In the genomic region with DNA sequence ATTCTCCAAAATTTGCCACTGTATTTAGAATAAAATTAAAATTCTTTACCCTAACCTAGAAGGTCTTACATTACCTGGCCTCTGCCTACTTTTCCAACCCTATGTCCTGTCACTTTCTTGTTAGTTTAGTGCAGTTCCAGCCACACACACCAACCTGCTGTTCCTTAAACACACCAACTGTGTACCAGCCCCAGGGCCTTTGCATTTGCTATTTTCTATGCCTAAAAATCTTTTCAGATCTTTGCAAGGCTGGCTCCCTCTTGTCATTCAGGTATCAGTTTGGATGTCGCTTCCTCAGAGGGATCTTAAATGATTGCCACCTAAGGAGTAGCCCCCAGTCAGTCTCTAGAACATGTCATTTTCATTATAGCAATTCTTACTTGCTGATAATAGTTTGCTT, we compare ENCODE assay signal across 32 cellular contexts. TPM values are rescaled to one million over a fixed set of nuclear protein-coding genes. Genes with fewer than 3 reads are reported as not detected.
DNase-seq lines count a peak whose midpoint lies in the region; ATAC-seq, FAIRE-seq and TF ChIP-seq lines count a peak whose summit lies in the region.
"Had no signal": no experiment of that assay in that cellular context is flagged by ENCODE, and none has a peak within 500 bp of the region (broad histone marks: within the 10 kb centered on the region; RNA-seq: fewer than 3 reads in every experiment).

No MANE protein-coding gene starts in this region.

- no peaks in the 10 kb centered on the region for H3K36me3 ChIP-seq in HEK293 (ENCODE audit: control insufficient read depth in 2 of 2, insufficient read depth in 1 of 2, low read length in 2 of 2)
- H3K36me3 ChIP-seq: BE2C; BLaER1; BLaER1 treated with 17β-estradiol and CSF1 and Interleukin-3, amounts not matched to agents 10 nM and 100 nM had no signal

- FAIRE-seq in A549 (lab: Jason Lieb, UNC) (no peak), GM12892 (lab: Jason Lieb, UNC) (peak; percentile 9)
- FAIRE-seq: A204.1 had no signal

- H3K4me3 ChIP-seq in A549 (no peak overlapping the region), HEK293 (ENCODE audit: low read depth, low read length) (no peak overlapping the region)
- H3K4me3 ChIP-seq: BLaER1; BLaER1 treated with 17β-estradiol and CSF1 and Interleukin-3, amounts not matched to agents 10 nM and 100 nM had no signal

- no peak for ATAC-seq in A549
- ATAC-seq in HG02588 (IDR thresholded peaks at IDR 0.05; ENCODE audit: unreplicated experiment), result no peak
- ATAC-seq: CD8-positive, alpha-beta T cell had no signal

- H3K27ac ChIP-seq in A549 (no peak overlapping the region), HEK293 (ENCODE audit: extremely low read depth, low read depth, low read length) (no peak overlapping the region)
- H3K27ac ChIP-seq: 22Rv1; BLaER1; BLaER1 treated with 17β-estradiol and CSF1 and Interleukin-3, amounts not matched to agents 10 nM and 100 nM; C4-2B had no signal

- TF ChIP-seq CTCF in A549 (IDR thresholded peaks at IDR 0.05), result no peak
- no peak for TF ChIP-seq CTCF in HEK293 (tag by site-specific recombination; IDR thresholded peaks at IDR 0.05)

- POLR2A ChIA-PET in A549 (lab: Yijun Ruan, JAX), result no interaction called here
- POLR2A ChIA-PET in HEK293 (lab: Yijun Ruan, JAX), result no interaction called here

- no peak for DNase-seq in A549 (ENCODE audit: low read depth in 1 of 2, low spot score in 1 of 2)
- no peak for DNase-seq in GM12892 (ENCODE audit: insufficient read length)
- no peak for DNase-seq in DMS53 (lab: John Stamatoyannopoulos, UW)
- DNase-seq in NCI-H748 treated with DMSO at 0.1 percent for 48 hours (lab: John Stamatoyannopoulos, UW), result no peak
- DNase-seq: 8988T; ACHN; AML-193; BE2C; C1 segment of cervical spinal cord; Caco-2; Calu3; CD4-positive, alpha-beta memory T cell; CD4-positive, alpha-beta T cell; CD4-positive, CD25-positive, alpha-beta regulatory T cell; CD8-positive, alpha-beta memory T cell; CD8-positive, alpha-beta T cell; COR-L47; DMS 273 treated with DMSO at 0.1 percent for 48 hours; DMS153; DMS79; DMS79 treated with DMSO at 0.1 percent for 48 hours; DND-41; EL had no signal

- CTCF ChIA-PET in A549 (lab: Yijun Ruan, JAX), result interaction anchor here (0.7 to 1.0 kb wide), 2 partner anchors 84 to 337 kb away, joined by 3 to 4 read pairs; no protein-coding TSS in a partner anchor
- CTCF ChIA-PET in HEK293 (lab: Yijun Ruan, JAX), result interaction anchor here (1.3 to 1.5 kb wide), 2 partner anchors 84 to 92 kb away, joined by 3 to 5 read pairs; no protein-coding TSS in a partner anchor

- H3K4me1 ChIP-seq in A549 (no peaks in the 10 kb centered on the region), HEK293 (ENCODE audit: control insufficient read depth, insufficient read depth, low read length) (no peaks in the 10 kb centered on the region)
- H3K4me1 ChIP-seq: BE2C; BLaER1; BLaER1 treated with 17β-estradiol and CSF1 and Interleukin-3, amounts not matched to agents 10 nM and 100 nM; Caco-2 had no signal

- no peak for TF ChIP-seq EP300 in A549 (IDR thresholded peaks at IDR 0.05)

- 10% methylated on average over 1 of the region's 1 CpG for WGBS in A549 (ENCODE audit: missing lambda C conversion rate)

- TF ChIP-seq RAD21 in A549 (conservative IDR thresholded peaks at IDR 0.05 in 1 of 2, IDR thresholded peaks at IDR 0.05 in 1 of 2), result no peak

- no peaks in the 10 kb centered on the region; the same call in 2 of the 3 replicates for H3K9me3 ChIP-seq in A549
- H3K9me3 ChIP-seq in HEK293 (ENCODE audit: control insufficient read depth, insufficient read depth, low read depth, low read length), result no peaks in the 10 kb centered on the region
- H3K9me3 ChIP-seq: BE2C; BLaER1; BLaER1 treated with 17β-estradiol and CSF1 and Interleukin-3, amounts not matched to agents 10 nM and 100 nM; Caco-2 had no signal

- TF ChIP-seq POLR2A in A549 (IDR thresholded peaks at IDR 0.05; ENCODE audit: low read length), result no peak
- no peak for TF ChIP-seq POLR2A in GM12892 (IDR thresholded peaks at IDR 0.05; ENCODE audit: low read depth, low read length)

- no peak overlapping the region for H3K4me2 ChIP-seq in A549
- H3K4me2 ChIP-seq: BLaER1; BLaER1 treated with 17β-estradiol and CSF1 and Interleukin-3, amounts not matched to agents 10 nM and 100 nM had no signal

TF ChIP-seq in A549, 52 proteins besides CTCF, POLR2A, EP300 and RAD21:
- TF ChIP-seq GATA3 (IDR thresholded peaks at IDR 0.05; ENCODE audit: borderline replicate concordance) (no peak), EHF (CRISPR knock-in tag; IDR thresholded peaks at IDR 0.05) (no peak), CBX8 (IDR thresholded peaks at IDR 0.05) (peak; percentile 72; the same call in 1 of the 2 replicates)
TF ChIP-seq in A549: peak in this region for 1.

TF ChIP-seq in HEK293, 187 proteins besides CTCF, POLR2A, EP300 and RAD21:
- TF ChIP-seq ZNF521 (tag by site-specific recombination; IDR thresholded peaks at IDR 0.05) (no peak), ZNF843 (tag by site-specific recombination; IDR thresholded peaks at IDR 0.05) (no peak), ZNF623 (tag by site-specific recombination; IDR thresholded peaks at IDR 0.05) (peak; percentile 85)

RNA-seq across cellular contexts. Expression of gene NRG2, which starts 17.7 kb away (rescaled TPM):
- polyA plus RNA-seq in A549 (2011; rRNA removed) (0.65 and 1.1 TPM in 2 replicates), A549 (2017; fragmentation: RNase III; extraction: RNeasy Plus Mini Kit Qiagen cat#74134 plus additional on column Dnase treatment) (0.74 to 1.0 TPM (median 1.00 TPM) in 3 replicates)
- 1.2 and 1.6 TPM in 2 replicates for polyA plus RNA-seq in A549 (2012; cell fraction: cytosol; rRNA removed)
- 1.4 and 1.8 TPM in 2 replicates for polyA plus RNA-seq in A549 (2012; cell fraction: nucleus; rRNA removed)
- 1.0 and 1.9 TPM in 2 replicates for polyA minus RNA-seq in A549 (2011; rRNA and poly(A)+ RNA removed)
- polyA plus RNA-seq in GM12892 (2012; ENCODE audit: missing spikeins), result 6.6 TPM
- polyA plus RNA-seq: BJ; CD14-positive monocyte; CD4-positive, CD25-positive, alpha-beta regulatory T cell; CD8-positive, alpha-beta memory T cell had no signal

RNA-seq across cellular contexts. Expression of gene PURA, which starts 53.1 kb away (rescaled TPM):
- 3.4 and 4.5 TPM in 2 replicates for polyA plus RNA-seq in A549 (2011; rRNA removed)
- polyA plus RNA-seq in A549 (2012; cell fraction: cytosol; rRNA removed), result 1.9 and 2.1 TPM in 2 replicates
- 1.3 and 1.7 TPM in 2 replicates for polyA plus RNA-seq in A549 (2012; cell fraction: nucleus; rRNA removed)
- polyA plus RNA-seq in A549 (2017; fragmentation: RNase III; extraction: RNeasy Plus Mini Kit Qiagen cat#74134 plus additional on column Dnase treatment), result 9.1 to 12.7 TPM (median 11.9 TPM) in 3 replicates
- polyA minus RNA-seq in A549 (2011; rRNA and poly(A)+ RNA removed), result 3.8 and 4.2 TPM in 2 replicates
- 4.2 TPM for polyA plus RNA-seq in GM12892 (2012; ENCODE audit: missing spikeins)
